12 cellular contexts compared by ENCODE assay signal in the genomic region with DNA sequence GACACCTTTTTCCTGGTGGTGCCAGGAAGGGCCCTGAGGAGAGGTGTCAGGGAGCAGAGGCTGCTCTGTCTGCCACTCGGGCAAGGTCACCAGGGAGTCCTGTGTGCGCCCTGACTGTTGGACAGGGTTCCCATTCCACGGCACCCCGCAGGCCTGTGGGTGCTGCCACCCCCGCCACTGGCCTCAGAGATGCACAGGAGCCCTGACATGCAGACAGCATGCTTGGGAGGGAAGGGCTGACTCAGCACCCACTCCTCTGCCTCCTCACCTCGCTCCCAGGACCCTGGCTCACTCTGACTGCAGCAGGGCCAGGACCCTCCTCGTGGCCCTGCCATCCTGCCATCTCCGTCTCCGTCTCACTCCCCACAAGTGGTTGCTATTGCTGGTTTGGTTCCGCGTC. TPM values are rescaled to one million over a fixed set of nuclear protein-coding genes. Genes with fewer than 3 reads are reported as not detected.
A peak's percentile ranks its signal among the peaks of the same experiment; 100 is the strongest.
DNase-seq lines count a peak whose midpoint lies in the region; ATAC-seq, FAIRE-seq and TF ChIP-seq lines count a peak whose summit lies in the region.
"Had no signal": no experiment of that assay in that cellular context is flagged by ENCODE, and none has a peak within 500 bp of the region (broad histone marks: within the 10 kb centered on the region; RNA-seq: fewer than 3 reads in every experiment).

No MANE protein-coding gene starts in this region.

- H3K18ac ChIP-seq in IMR-90 (ENCODE audit: low read depth, low read length) (no peak overlapping the region), H1 (ENCODE audit: extremely low read depth, low read length) (no peak overlapping the region)

- in situ Hi-C loops in IMR-90 (cut with MboI; ENCODE audit: low sequenced_read_pairs) = no loop called here

- TF ChIP-seq RAD21 in IMR-90 (IDR thresholded peaks at IDR 0.05; ENCODE audit: low read length) (no peak), H1 (IDR thresholded peaks at IDR 0.05 in 1 of 2, conservative IDR thresholded peaks at IDR 0.05 in 1 of 2; ENCODE audit: low read depth in 2 of 2, low read length in 2 of 2) (no peak)

- H3K27ac ChIP-seq in IMR-90 (ENCODE audit: insufficient read depth, low read length) (no peak overlapping the region), H1 (ENCODE audit: low read depth, low read length) (no peak overlapping the region), osteoblast (ENCODE audit: low read depth, low read length) (no peak overlapping the region), caudate nucleus (ENCODE audit: low read depth, low read length) (no peak overlapping the region), PC-9 (no peak overlapping the region)

- H3K79me1 ChIP-seq in IMR-90 (ENCODE audit: low read depth in 1 of 2, low read length in 2 of 2) = peaks cover 0 to 14% of the 10 kb centered on the region in 2 experiments; a peak in 2 of 4 replicates
- H3K79me1 ChIP-seq in H1 (ENCODE audit: low read depth, low read length) = no peaks in the 10 kb centered on the region; the same call in 1 of the 2 replicates

- no peak for TF ChIP-seq POLR2A in GM12892 (IDR thresholded peaks at IDR 0.05; ENCODE audit: low read depth, low read length)
- TF ChIP-seq POLR2A in IMR-90 (IDR thresholded peaks at IDR 0.05; ENCODE audit: low read depth, low read length) = no peak
- no peak for TF ChIP-seq POLR2A in H1 (IDR thresholded peaks at IDR 0.05; ENCODE audit: control extremely low read depth in 1 of 2, low read depth in 2 of 2, low read length in 2 of 2)

- H3K23me2 ChIP-seq in H1 (ENCODE audit: low read depth, low read length) = no peaks in the 10 kb centered on the region

- H2AFZ ChIP-seq in IMR-90 (replicated peaks; ENCODE audit: low read length, poor library complexity) (no peak overlapping the region), H1 (ENCODE audit: low read length) (no peak overlapping the region), osteoblast (ENCODE audit: low read length) (no peak overlapping the region), PC-9 (no peak overlapping the region)

- TF ChIP-seq CTCF in IMR-90 (conservative IDR thresholded peaks at IDR 0.05; ENCODE audit: low read depth, low read length) = no peak
- no peak for TF ChIP-seq CTCF in H1 (IDR thresholded peaks at IDR 0.05; ENCODE audit: control extremely low read depth in 1 of 3, insufficient read depth in 1 of 3, low read depth in 1 of 3, low read length in 3 of 3)
- no peak for TF ChIP-seq CTCF in osteoblast (IDR thresholded peaks at IDR 0.05; ENCODE audit: extremely low read depth, low read depth, low read length)
- TF ChIP-seq CTCF in PC-9 (conservative IDR thresholded peaks at IDR 0.05) = no peak

- DNase-seq in GM12892 (ENCODE audit: insufficient read length) (peak; percentile 5), IMR-90 (no peak), H1 (ENCODE audit: low read depth in 1 of 2, low spot score in 2 of 2) (no peak), osteoblast (ENCODE audit: insufficient read length, low spot score, missing footprints) (peak; percentile 47), activated gamma-delta T cell (lab: John Stamatoyannopoulos, UW) (no peak), caudate nucleus (lab: John Stamatoyannopoulos, UW) (no peak), PC-9 (no peak)
- DNase-seq: CD8-positive, alpha-beta T cell; COR-L47; DND-41; GDM1; HCEC 1CT had no signal

- BruUV-seq in IMR-90 (replicated peaks; lab: Mats Ljungman, UMichigan) (no TSS peak), PC-9 (replicated peaks; lab: Mats Ljungman, UMichigan) (no TSS peak)

- no peak overlapping the region for H4K5ac ChIP-seq in IMR-90 (ENCODE audit: low read depth, low read length)
- no peak overlapping the region for H4K5ac ChIP-seq in H1 (ENCODE audit: insufficient read length, low read depth, low read length)

- H3K9ac ChIP-seq in IMR-90 (ENCODE audit: low read depth, low read length) = no peak overlapping the region
- no peak overlapping the region for H3K9ac ChIP-seq in H1 (replicated peaks in 1 of 4; ENCODE audit: extremely low read depth in 1 of 4, low read depth in 3 of 4, low read length in 3 of 4)

- H2AK5ac ChIP-seq in IMR-90 (ENCODE audit: low read depth, low read length) (no peak overlapping the region), H1 (ENCODE audit: low read depth, low read length) (no peak overlapping the region)

- H3K14ac ChIP-seq in IMR-90 (replicated peaks; ENCODE audit: low read depth, low read length) = no peak overlapping the region
- no peak overlapping the region for H3K14ac ChIP-seq in H1 (ENCODE audit: insufficient read length)

- H3K4me2 ChIP-seq in IMR-90 (ENCODE audit: low read depth, low read length) (no peak overlapping the region), H1 (ENCODE audit: insufficient read depth in 1 of 2, low read depth in 2 of 2, low read length in 2 of 2) (no peak overlapping the region), osteoblast (ENCODE audit: insufficient read depth, low read length) (no peak overlapping the region), PC-9 (no peak overlapping the region)

- POLR2A ChIA-PET in IMR-90 (lab: Charles Lee; ENCODE audit: unreplicated experiment) = no interaction called here
- POLR2A ChIA-PET in H1 (lab: Charles Lee; ENCODE audit: partially characterized antibody) = interaction anchor here (0.8 to 1.4 kb wide), 3 partner anchors 11 to 169 kb away, joined by 3 to 5 read pairs (median 3); a partner anchor contains a TSS
- POLR2A ChIA-PET in PC-9 (lab: Charles Lee; ENCODE audit: unreplicated experiment) = no interaction called here

- no peak overlapping the region for H2BK120ac ChIP-seq in IMR-90 (ENCODE audit: low read depth, low read length)
- no peak overlapping the region for H2BK120ac ChIP-seq in H1 (replicated peaks; ENCODE audit: low read depth, low read length)

- no peaks in the 10 kb centered on the region for H3K9me2 ChIP-seq in PC-9 (ENCODE audit: insufficient read depth)

- intact Hi-C loops in IMR-90 (cut with micrococcal nuclease) = no loop called here
- intact Hi-C loops in PC-9 (cut with micrococcal nuclease; ENCODE audit: unreplicated experiment) = no loop called here

- H3K79me2 ChIP-seq in H1 (ENCODE audit: control insufficient read depth in 1 of 2, insufficient read depth in 2 of 2, low read length in 2 of 2) = no peaks in the 10 kb centered on the region
- H3K79me2 ChIP-seq in osteoblast (ENCODE audit: insufficient read depth, low read length) = no peaks in the 10 kb centered on the region
- H3K79me2 ChIP-seq in PC-9 (ENCODE audit: low read depth) = no peaks in the 10 kb centered on the region

- no peaks in the 10 kb centered on the region for H3K4me1 ChIP-seq in IMR-90 (ENCODE audit: control insufficient read depth, insufficient read depth, low read length)
- H3K4me1 ChIP-seq in H1 (replicated peaks in 1 of 4; ENCODE audit: control insufficient read depth in 3 of 4, insufficient read depth in 4 of 4, low read length in 3 of 4) = no peaks in the 10 kb centered on the region; a peak in 1 of 7 replicates
- H3K4me1 ChIP-seq in osteoblast (ENCODE audit: insufficient read depth, low read length) = peaks cover 8% of the 10 kb centered on the region
- no peaks in the 10 kb centered on the region for H3K4me1 ChIP-seq in PC-9 (replicated peaks; ENCODE audit: insufficient read depth)

- H3K27me3 ChIP-seq in IMR-90 (ENCODE audit: control insufficient read depth, insufficient read depth, low read length) = no peaks in the 10 kb centered on the region
- H3K27me3 ChIP-seq in H1 (replicated peaks in 1 of 4; ENCODE audit: control insufficient read depth in 3 of 4, extremely low read depth in 1 of 4, insufficient read depth in 3 of 4, low read length in 3 of 4) = no peaks in the 10 kb centered on the region
- H3K27me3 ChIP-seq in osteoblast (ENCODE audit: insufficient read depth, low read length) = no peaks in the 10 kb centered on the region
- H3K27me3 ChIP-seq in PC-9 (ENCODE audit: insufficient read depth, low read depth) = no peaks in the 10 kb centered on the region

- H3K56ac ChIP-seq in IMR-90 (ENCODE audit: extremely low read depth, insufficient read depth, low read length) = no peak overlapping the region
- no peak overlapping the region for H3K56ac ChIP-seq in H1 (replicated peaks; ENCODE audit: insufficient read length, low read depth, low read length)

- H2BK20ac ChIP-seq in IMR-90 (ENCODE audit: low read depth, low read length) = no peak overlapping the region
- no peak overlapping the region for H2BK20ac ChIP-seq in H1 (ENCODE audit: low read length)

- 100% methylated on average over 6 of the region's 11 CpGs; no CpG with 5 or more reads in 1 of the 2 experiments for WGBS in IMR-90 (ENCODE audit: extremely low coverage in 2 of 2, insufficient read length in 1 of 2), 2 experiments
- WGBS in H1 (ENCODE audit: extremely low coverage in 1 of 2, insufficient coverage in 1 of 2, insufficient read length in 1 of 2, insufficient replicate concordance in 2 of 2, low coverage in 1 of 2, low lambda C conversion rate in 2 of 2, missing lambda C conversion rate in 1 of 2), 2 experiments = 94% methylated on average over 11 of the region's 11 CpGs; no CpG with 5 or more reads in 1 of the 2 experiments

- no peak overlapping the region for H2BK5ac ChIP-seq in IMR-90 (ENCODE audit: low read depth, low read length, poor library complexity, severe bottlenecking)
- H2BK5ac ChIP-seq in H1 (ENCODE audit: low read depth, low read length) = no peak overlapping the region

- H3K4ac ChIP-seq in IMR-90 (ENCODE audit: low read depth, low read length) (no peak overlapping the region), H1 (replicated peaks; ENCODE audit: insufficient read length, low read depth, low read length) (no peak overlapping the region)

- TF ChIP-seq EP300 in H1 (IDR thresholded peaks at IDR 0.05; ENCODE audit: borderline replicate concordance in 1 of 2, low read depth in 2 of 2, low read length in 2 of 2) = no peak

- H4K91ac ChIP-seq in IMR-90 (ENCODE audit: insufficient read depth, low read depth, low read length) (no peak overlapping the region), H1 (replicated peaks; ENCODE audit: insufficient read length, low read length) (no peak overlapping the region)

- H3K9me1 ChIP-seq in IMR-90 (ENCODE audit: insufficient read depth, low read length) = no peaks in the 10 kb centered on the region

- H4K8ac ChIP-seq in IMR-90 (ENCODE audit: low read depth in 2 of 2, low read length in 2 of 2) = no peak overlapping the region
- peak overlapping the region; percentile 57; the same call in 1 of the 2 replicates for H4K8ac ChIP-seq in H1 (ENCODE audit: extremely low read depth, insufficient read depth, low read length)

- H3K23ac ChIP-seq in IMR-90 (ENCODE audit: low read depth, low read length) (no peak overlapping the region), H1 (ENCODE audit: insufficient read length) (no peak overlapping the region)

- peaks cover 5% of the 10 kb centered on the region; the same call in 1 of the 2 replicates for H3F3A ChIP-seq in PC-9 (ENCODE audit: insufficient read depth, low read depth)

- H3K36me3 ChIP-seq in IMR-90 (ENCODE audit: control insufficient read depth, insufficient read depth, low read length) = peaks cover 77% of the 10 kb centered on the region
- H3K36me3 ChIP-seq in H1 (ENCODE audit: control insufficient read depth in 2 of 4, insufficient read depth in 4 of 4, low read length in 3 of 4) = peaks cover 24 to 57% (median 47%) of the 10 kb centered on the region in 4 experiments
- H3K36me3 ChIP-seq in osteoblast (ENCODE audit: insufficient read depth, low read length) = peaks cover 78% of the 10 kb centered on the region
- peaks cover 22% of the 10 kb centered on the region; the same call in 1 of the 2 replicates for H3K36me3 ChIP-seq in PC-9 (ENCODE audit: low read depth)

- H2AK9ac ChIP-seq in IMR-90 (replicated peaks; ENCODE audit: low read depth, low read length, poor library complexity) = peak overlapping the region; percentile 28

- no peak for ATAC-seq in IMR-90 (ENCODE audit: low read depth)
- ATAC-seq: CD8-positive, alpha-beta T cell had no signal

- CTCF ChIA-PET in IMR-90 (lab: Yijun Ruan, JAX) = no interaction called here
- CTCF ChIA-PET in H1 (lab: Charles Lee; ENCODE audit: partially characterized antibody) = interaction anchor here (0.9 to 5.8 kb wide), 2 partner anchors 16 kb away, joined by 5 to 56 read pairs; no protein-coding TSS in a partner anchor
- CTCF ChIA-PET in PC-9 (lab: Charles Lee) = no interaction called here

- dilution Hi-C loops in IMR-90 (cut with HindIII; ENCODE audit: low sequenced_read_pairs, unreplicated experiment) = no loop called here

- H3K9me3 ChIP-seq in IMR-90 (ENCODE audit: control insufficient read depth, insufficient read depth, low read length) = no peaks in the 10 kb centered on the region
- no peaks in the 10 kb centered on the region for H3K9me3 ChIP-seq in H1 (ENCODE audit: insufficient read depth in 2 of 2, low read depth in 1 of 2, low read length in 1 of 2)
- no peaks in the 10 kb centered on the region for H3K9me3 ChIP-seq in osteoblast (ENCODE audit: low read depth, low read length)
- no peaks in the 10 kb centered on the region for H3K9me3 ChIP-seq in PC-9 (ENCODE audit: insufficient read depth, low read depth)

- FAIRE-seq in GM12892 (lab: Jason Lieb, UNC) (no peak), H1 (lab: Jason Lieb, UNC) (no peak)

- no peak overlapping the region for H2BK15ac ChIP-seq in IMR-90 (ENCODE audit: low read depth, low read length)
- no peak overlapping the region for H2BK15ac ChIP-seq in H1 (ENCODE audit: low read length)

- peaks cover 17% of the 10 kb centered on the region for H4K20me1 ChIP-seq in IMR-90 (ENCODE audit: insufficient read depth, low read length)
- H4K20me1 ChIP-seq in H1 (replicated peaks in 1 of 2; ENCODE audit: control insufficient read depth in 1 of 2, insufficient read depth in 2 of 2, low read length in 2 of 2) = peaks cover 4 to 15% of the 10 kb centered on the region in 2 experiments
- H4K20me1 ChIP-seq in osteoblast (ENCODE audit: insufficient read depth, low read length) = peaks cover 11% of the 10 kb centered on the region
- H4K20me1 ChIP-seq in PC-9 (ENCODE audit: insufficient read depth) = peaks cover 12% of the 10 kb centered on the region

- no peak overlapping the region for H3K4me3 ChIP-seq in IMR-90 (ENCODE audit: insufficient read depth, low read depth, low read length)
- no peak overlapping the region for H3K4me3 ChIP-seq in H1 (ENCODE audit: extremely low read depth in 1 of 4, insufficient read depth in 2 of 4, low read depth in 3 of 4, low read length in 4 of 4)
- no peak overlapping the region for H3K4me3 ChIP-seq in osteoblast (ENCODE audit: insufficient read depth, low read length)
- no peak overlapping the region for H3K4me3 ChIP-seq in PC-9

- no peak overlapping the region for H2BK12ac ChIP-seq in H1 (ENCODE audit: low read depth, low read length)

RNA-seq across cellular contexts. Expression of a gene that starts 25.3 kb away (rescaled TPM):
- 19.7 TPM for polyA plus RNA-seq in GM12892 (2012; ENCODE audit: missing spikeins)
- total RNA-seq in IMR-90 (2012; rRNA removed) (21.7 and 24.6 TPM in 2 replicates), osteoblast (37.1 and 39.1 TPM in 2 replicates), PC-9 (2021) (46.1 and 55.2 TPM in 2 replicates)
- polyA plus RNA-seq in IMR-90 (2012; rRNA removed) (31.1 and 35.5 TPM in 2 replicates), H1 (2011; rRNA removed) (32.0 and 43.7 TPM in 2 replicates)
- 16.9 and 22.3 TPM in 2 replicates for polyA plus RNA-seq in IMR-90 (2012; cell fraction: cytosol; rRNA removed)
- 69.1 and 140 TPM in 2 replicates for polyA plus RNA-seq in IMR-90 (2012; cell fraction: nucleus; rRNA removed; ENCODE audit: low replicate concordance)
- 40.8 TPM in 2 replicates for total RNA-seq in H1 (2021; fragmentation: NEBNext Ultra II Directional; extraction: Animal tissue kit (Norgen Biotek cat#: 25700))
- polyA plus RNA-seq in H1 (2011; cell fraction: cytosol; rRNA removed) = 32.1 TPM
- polyA plus RNA-seq in H1 (2011; cell fraction: nucleus; rRNA removed) = 98.5 TPM
- polyA plus RNA-seq in H1 (2012, experiment 1 of 2) = 23.0 to 31.5 TPM (median 28.2 TPM) in 4 replicates
- polyA plus RNA-seq in H1 (2012, experiment 2 of 2) = 16.4 TPM
- polyA plus RNA-seq in H1 (2013, experiment 1 of 2) = 16.2 TPM
- 13.9 TPM for polyA plus RNA-seq in H1 (2013, experiment 2 of 2)
- polyA minus RNA-seq in H1 (2011; rRNA and poly(A)+ RNA removed) = 87.6 and 99.4 TPM in 2 replicates
- polyA minus RNA-seq in H1 (2011; cell fraction: cytosol; rRNA and poly(A)+ RNA removed) = 42.6 TPM
- polyA minus RNA-seq in H1 (2011; cell fraction: nucleus; rRNA and poly(A)+ RNA removed) = 79.4 TPM

RNA-seq across cellular contexts. Expression of a gene that starts 25.7 kb away (rescaled TPM):
- 21.5 TPM for polyA plus RNA-seq in GM12892 (2012; ENCODE audit: missing spikeins)
- total RNA-seq in IMR-90 (2012; rRNA removed) (35.8 and 38.3 TPM in 2 replicates), osteoblast (27.1 and 31.2 TPM in 2 replicates), PC-9 (2021) (39.9 and 56.7 TPM in 2 replicates)
- polyA plus RNA-seq in IMR-90 (2012; rRNA removed) (33.2 and 38.6 TPM in 2 replicates), H1 (2011; rRNA removed) (38.5 and 56.6 TPM in 2 replicates)
- 38.4 and 43.2 TPM in 2 replicates for polyA plus RNA-seq in IMR-90 (2012; cell fraction: cytosol; rRNA removed)
- 120 and 147 TPM in 2 replicates for polyA plus RNA-seq in IMR-90 (2012; cell fraction: nucleus; rRNA removed; ENCODE audit: low replicate concordance)
- 65.2 and 70.5 TPM in 2 replicates for total RNA-seq in H1 (2021; fragmentation: NEBNext Ultra II Directional; extraction: Animal tissue kit (Norgen Biotek cat#: 25700))
- 66.9 TPM for polyA plus RNA-seq in H1 (2011; cell fraction: cytosol; rRNA removed)
- 143 TPM for polyA plus RNA-seq in H1 (2011; cell fraction: nucleus; rRNA removed)
- 70.0 to 90.1 TPM (median 81.2 TPM) in 4 replicates for polyA plus RNA-seq in H1 (2012, experiment 1 of 2)
- 41.7 TPM for polyA plus RNA-seq in H1 (2012, experiment 2 of 2)
- 66.1 TPM for polyA plus RNA-seq in H1 (2013, experiment 1 of 2)
- polyA plus RNA-seq in H1 (2013, experiment 2 of 2) = 58.2 TPM
- polyA minus RNA-seq in H1 (2011; rRNA and poly(A)+ RNA removed) = 30.0 and 32.8 TPM in 2 replicates
- 30.8 TPM for polyA minus RNA-seq in H1 (2011; cell fraction: cytosol; rRNA and poly(A)+ RNA removed)
- polyA minus RNA-seq in H1 (2011; cell fraction: nucleus; rRNA and poly(A)+ RNA removed) = 44.9 TPM

RNA-seq across cellular contexts. Expression of a gene that starts 59.5 kb away (rescaled TPM):
- polyA plus RNA-seq in GM12892 (2012; ENCODE audit: missing spikeins) = 20.5 TPM
- total RNA-seq in IMR-90 (2012; rRNA removed) (23.5 and 32.8 TPM in 2 replicates), osteoblast (48.6 and 48.9 TPM in 2 replicates), PC-9 (2021) (97.8 and 129 TPM in 2 replicates)
- polyA plus RNA-seq in IMR-90 (2012; rRNA removed) (33.2 and 44.3 TPM in 2 replicates), H1 (2011; rRNA removed) (38.4 and 54.9 TPM in 2 replicates)
- 36.4 and 38.8 TPM in 2 replicates for polyA plus RNA-seq in IMR-90 (2012; cell fraction: cytosol; rRNA removed)
- 32.4 and 42.5 TPM in 2 replicates for polyA plus RNA-seq in IMR-90 (2012; cell fraction: nucleus; rRNA removed; ENCODE audit: low replicate concordance)
- total RNA-seq in H1 (2021; fragmentation: NEBNext Ultra II Directional; extraction: Animal tissue kit (Norgen Biotek cat#: 25700)) = 205 and 210 TPM in 2 replicates
- polyA plus RNA-seq in H1 (2011; cell fraction: cytosol; rRNA removed) = 40.1 TPM
- 48.0 TPM for polyA plus RNA-seq in H1 (2011; cell fraction: nucleus; rRNA removed)
- polyA plus RNA-seq in H1 (2012, experiment 1 of 2) = 71.5 to 98.9 TPM (median 84.3 TPM) in 4 replicates
- 49.7 TPM for polyA plus RNA-seq in H1 (2012, experiment 2 of 2)
- 69.1 TPM for polyA plus RNA-seq in H1 (2013, experiment 1 of 2)
- 71.8 TPM for polyA plus RNA-seq in H1 (2013, experiment 2 of 2)
- 22.1 and 22.6 TPM in 2 replicates for polyA minus RNA-seq in H1 (2011; rRNA and poly(A)+ RNA removed)
- 76.8 TPM for polyA minus RNA-seq in H1 (2011; cell fraction: cytosol; rRNA and poly(A)+ RNA removed)
- 33.9 TPM for polyA minus RNA-seq in H1 (2011; cell fraction: nucleus; rRNA and poly(A)+ RNA removed)

Comparison
In these comparisons a context has a peak if more than half of its experiments do, and no peak if none do; other contexts are left out.
1. DNase-seq: peak in GM12892 (single experiment) and osteoblast (single experiment); none in IMR-90 (single experiment), H1 (0 of 2), activated gamma-delta T cell (single experiment), caudate nucleus (0 of 61) and PC-9 (0 of 2).